In genomic region chr10:101569838-101570763, GRCh38 we compare ENCODE assay signal across 8 cellular contexts. TPM values are rescaled to one million over a fixed set of nuclear protein-coding genes. Genes with fewer than 3 reads are reported as not detected.
DNase-seq lines count a peak whose midpoint lies in the region; ATAC-seq, FAIRE-seq and TF ChIP-seq lines count a peak whose summit lies in the region.

No MANE protein-coding gene starts in this region.

- TF ChIP-seq CTCF in A549 (IDR thresholded peaks at IDR 0.05) (peak; percentile 93), GM13976 (IDR thresholded peaks at IDR 0.05; ENCODE audit: borderline replicate concordance, control extremely low read depth, extremely low read depth, insufficient read depth, missing control alignments) (peak; percentile 89)

- peaks cover 10% of the 10 kb centered on the region; the same call in 2 of the 3 replicates for H3K4me1 ChIP-seq in A549
- peaks cover 23% of the 10 kb centered on the region for H3K4me1 ChIP-seq in mononuclear cell (ENCODE audit: insufficient read depth, low read length)

- H3K9me3 ChIP-seq in A549 (peaks cover 13% of the 10 kb centered on the region; the same call in 2 of the 3 replicates), mononuclear cell (ENCODE audit: low read depth, low read length) (no peaks in the 10 kb centered on the region)

- in situ Hi-C loops in GM13976 (cut with MboI; ENCODE audit: low sequenced_read_pairs, unreplicated experiment), result loop anchor here (25.0 kb wide), 2 partner anchors 258 to 358 kb away; no protein-coding TSS in a partner anchor

- CTCF ChIA-PET in A549 (lab: Yijun Ruan, JAX), result interaction anchor here (0.6 to 6.6 kb wide), 66 partner anchors 9 to 601 kb away, joined by 3 to 136 read pairs (median 4); partner anchors contain the start of genes DPCD and POLL

- H3K4me3 ChIP-seq in A549 (peak overlapping the region; percentile 63), mononuclear cell (ENCODE audit: low read length) (peak overlapping the region; percentile 46)

- no peak for FAIRE-seq in A549 (lab: Jason Lieb, UNC)

- H3K27ac ChIP-seq in A549, result peak overlapping the region; percentile 81 to 92

- H3K4me2 ChIP-seq in A549, result peak overlapping the region; percentile 95

- POLR2A ChIA-PET in A549 (lab: Yijun Ruan, JAX), result interaction anchor here (0.7 to 1.6 kb wide), 3 partner anchors 18 to 356 kb away, joined by 3 to 9 read pairs (median 7); partner anchors contain the start of genes DPCD and POLL

- WGBS in A549 (ENCODE audit: missing lambda C conversion rate), result 3% methylated on average over 17 of the region's 61 CpGs

- TF ChIP-seq RAD21 in A549 (conservative IDR thresholded peaks at IDR 0.05 in 1 of 2, IDR thresholded peaks at IDR 0.05 in 1 of 2), result peak; percentile 75 to 96

- H3K27me3 ChIP-seq in mononuclear cell (ENCODE audit: insufficient read depth, low read length), result peaks cover 45% of the 10 kb centered on the region

- peak; percentile 69 to 88 for DNase-seq in A549 (ENCODE audit: low read depth in 1 of 2, low spot score in 1 of 2)
- DNase-seq in GM13976 (ENCODE audit: low spot score), result peak; percentile 94
- peak; percentile 14 for DNase-seq in NCI-H774 (lab: John Stamatoyannopoulos, UW)
- peak; percentile 44 for DNase-seq in activated CD8-positive, alpha-beta memory T cell treated with anti-CD3 and anti-CD28 coated beads, Interleukin-2, amount 50 U/mL, for 24 hours (ENCODE audit: extremely low read depth)
- DNase-seq in epidermal melanocyte (ENCODE audit: insufficient read length, low spot score), result peak; percentile 84
- peak; percentile 62 to 67 for DNase-seq in stimulated activated CD8-positive, alpha-beta memory T cell treated with anti-CD3 and anti-CD28 coated beads, Interleukin-2, amount 100 ng/mL, for 1 hour (ENCODE audit: low read depth in 2 of 2)

- peak; percentile 69 to 88 for ATAC-seq in A549
- ATAC-seq in HG03103 (IDR thresholded peaks at IDR 0.05; ENCODE audit: low read depth, unreplicated experiment), result peak; percentile 56

- peak; percentile 26; the same call in 1 of the 2 replicates for TF ChIP-seq POLR2A in A549 (IDR thresholded peaks at IDR 0.05; ENCODE audit: low read length)

- no peak for TF ChIP-seq EP300 in A549 (IDR thresholded peaks at IDR 0.05)

TF ChIP-seq in A549, 52 proteins besides CTCF, POLR2A, EP300 and RAD21:
- TF ChIP-seq MAZ (IDR thresholded peaks at IDR 0.05; ENCODE audit: borderline replicate concordance, low read depth, low read length) (0 out of 2 replicates have a peak, but pooled peaks have one; percentile 33), PBX3 (IDR thresholded peaks at IDR 0.05) (0 out of 2 replicates have a peak, but pooled peaks have one; percentile 37), SMC3 (IDR thresholded peaks at IDR 0.05) (peak; percentile 91), MYC (IDR thresholded peaks at IDR 0.05; ENCODE audit: borderline replicate concordance, low read length) (peak; percentile 51; the same call in 1 of the 2 replicates), BCL3 (IDR thresholded peaks at IDR 0.05) (no peak), RCOR1 (IDR thresholded peaks at IDR 0.05; ENCODE audit: low read depth, low read length) (no peak), JUN (IDR thresholded peaks at IDR 0.05) (peak in 1 of 2 experiments; percentile 60; a peak in 2 of 5 replicates)
- TF ChIP-seq, protein P1, sequence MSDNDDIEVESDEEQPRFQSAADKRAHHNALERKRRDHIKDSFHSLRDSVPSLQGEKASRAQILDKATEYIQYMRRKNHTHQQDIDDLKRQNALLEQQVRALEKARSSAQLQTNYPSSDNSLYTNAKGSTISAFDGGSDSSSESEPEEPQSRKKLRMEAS (IDR thresholded peaks at IDR 0.05), result peak; percentile 54; the same call in 1 of the 2 replicates

RNA-seq across cellular contexts. Expression of gene POLL, which starts 18.0 kb away (rescaled TPM):
- polyA plus RNA-seq in A549 (2011; rRNA removed) (16.7 and 18.1 TPM in 2 replicates), A549 (2017; fragmentation: RNase III; extraction: RNeasy Plus Mini Kit Qiagen cat#74134 plus additional on column Dnase treatment) (13.0 to 13.3 TPM (median 13.3 TPM) in 3 replicates)
- 16.7 and 23.8 TPM in 2 replicates for polyA plus RNA-seq in A549 (2012; cell fraction: cytosol; rRNA removed)
- 51.8 and 56.9 TPM in 2 replicates for polyA plus RNA-seq in A549 (2012; cell fraction: nucleus; rRNA removed)
- 46.5 and 49.5 TPM in 2 replicates for polyA minus RNA-seq in A549 (2011; rRNA and poly(A)+ RNA removed)
- 10.3 TPM for total RNA-seq in mononuclear cell

RNA-seq across cellular contexts. Expression of gene DPCD, which starts 18.0 kb away (rescaled TPM):
- polyA plus RNA-seq in A549 (2011; rRNA removed), result 39.7 and 40.8 TPM in 2 replicates
- 41.2 and 52.6 TPM in 2 replicates for polyA plus RNA-seq in A549 (2012; cell fraction: cytosol; rRNA removed)
- 21.0 and 30.4 TPM in 2 replicates for polyA plus RNA-seq in A549 (2012; cell fraction: nucleus; rRNA removed)
- 37.4 to 39.4 TPM (median 37.7 TPM) in 3 replicates for polyA plus RNA-seq in A549 (2017; fragmentation: RNase III; extraction: RNeasy Plus Mini Kit Qiagen cat#74134 plus additional on column Dnase treatment)
- polyA minus RNA-seq in A549 (2011; rRNA and poly(A)+ RNA removed), result 14.4 and 14.6 TPM in 2 replicates
- total RNA-seq in mononuclear cell, result 3.8 TPM

Comparison
In these comparisons a context has a peak if more than half of its experiments do, and no peak if none do; other contexts are left out.
1. Peak in every context shown above with its lines: DNase-seq, ATAC-seq, H3K4me3 ChIP-seq and H3K27ac ChIP-seq.
2. DNase-seq: peak in every context shown above with its lines; median percentile 94 in GM13976; 84 in epidermal melanocyte; 78 in A549; 64 in stimulated activated CD8-positive, alpha-beta memory T cell treated with anti-CD3 and anti-CD28 coated beads, Interleukin-2, amount 100 ng/mL, for 1 hour; 44 in activated CD8-positive, alpha-beta memory T cell treated with anti-CD3 and anti-CD28 coated beads, Interleukin-2, amount 50 U/mL, for 24 hours; 14 in NCI-H774.